ENCODE assay signal across 21 cellular contexts in genomic region chr5:103019804-103020203, GRCh38.
"Had no signal": no experiment of that assay in that cellular context is flagged by ENCODE, and none has a peak within 500 bp of the region (broad histone marks: within the 10 kb centered on the region; RNA-seq: fewer than 3 reads in every experiment).

No MANE protein-coding gene starts in this region.

- H3K27ac ChIP-seq: foreskin keratinocyte, heart left ventricle, parathyroid adenoma, prostate gland, right lobe of liver, suprapubic skin, thyroid gland had no signal

- H3K4me1 ChIP-seq: foreskin keratinocyte, heart left ventricle, prostate gland, right lobe of liver, suprapubic skin, thyroid gland had no signal

- H2AFZ ChIP-seq: parathyroid adenoma had no signal

- H3K4me3 ChIP-seq: heart left ventricle, prostate gland, right lobe of liver, suprapubic skin, thyroid gland had no signal

- H3K9me3 ChIP-seq: heart left ventricle, prostate gland, right lobe of liver, suprapubic skin, thyroid gland had no signal

- H3K36me3 ChIP-seq: prostate gland, right lobe of liver, thyroid gland had no signal

- FAIRE-seq: endothelial cell of umbilical vein, urothelium cell line had no signal

- ATAC-seq: foreskin keratinocyte; heart left ventricle; left colon; naive thymus-derived CD4-positive, alpha-beta T cell; right lobe of liver; stimulated activated effector memory CD8-positive, alpha-beta T cell treated with anti-CD3 and anti-CD28 coated beads, Interleukin-12 subunit alpha, Interleukin-12 subunit beta, amount 100 ng/mL, for 72 hours; stimulated activated naive CD8-positive, alpha-beta T cell treated with anti-CD3 and anti-CD28 coated beads, Interleukin-15, Interleukin-2, amounts not matched to agents 100 U/mL and 50 U/mL, for 24 hours had no signal

- H3K9ac ChIP-seq: parathyroid adenoma had no signal

- DNase-seq: effector CD4-positive, alpha-beta T cell; endodermal cell; erythroblast; foreskin keratinocyte; heart left ventricle; hippocampal formation; left colon; mesendoderm; naive thymus-derived CD4-positive, alpha-beta T cell; nephron progenitor cell; right lobe of liver; stimulated activated CD4-positive, alpha-beta T cell treated with anti-CD3 and anti-CD28 coated beads, Interleukin-4, amount 100 ng/mL, for 1 hour; stimulated activated CD8-positive, alpha-beta memory T cell treated with anti-CD3 and anti-CD28 coated beads, Interleukin-4, amount 100 ng/mL, for 48 hours; stimulated activated naive CD8-positive, alpha-beta T cell treated with anti-CD3 and anti-CD28 coated beads, Interleukin-15, Interleukin-2, amounts not matched to agents 100 U/mL and 50 U/mL, for 24 hours; thyroid gland had no signal

- H3K27me3 ChIP-seq: foreskin keratinocyte, heart left ventricle, right lobe of liver, suprapubic skin, thyroid gland had no signal

- H3K79me2 ChIP-seq: parathyroid adenoma had no signal
